In genomic region chr17:36601303-36602029, GRCh38 we compare ENCODE assay signal across 1 cellular context.
TF ChIP-seq lines count a peak whose summit lies in the region.

A gene with protein sequence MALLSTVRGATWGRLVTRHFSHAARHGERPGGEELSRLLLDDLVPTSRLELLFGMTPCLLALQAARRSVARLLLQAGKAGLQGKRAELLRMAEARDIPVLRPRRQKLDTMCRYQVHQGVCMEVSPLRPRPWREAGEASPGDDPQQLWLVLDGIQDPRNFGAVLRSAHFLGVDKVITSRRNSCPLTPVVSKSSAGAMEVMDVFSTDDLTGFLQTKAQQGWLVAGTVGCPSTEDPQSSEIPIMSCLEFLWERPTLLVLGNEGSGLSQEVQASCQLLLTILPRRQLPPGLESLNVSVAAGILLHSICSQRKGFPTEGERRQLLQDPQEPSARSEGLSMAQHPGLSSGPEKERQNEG (plus strand): TSS chr17:36601583. CDS start chr17:36601811, 228 bp downstream.

TF ChIP-seq in A549, 52 proteins besides CTCF, POLR2A, EP300 and RAD21 (continued from another document):
- peak; percentile 92 for TF ChIP-seq BCL3 (IDR thresholded peaks at IDR 0.05)
- TF ChIP-seq ZFP36 (IDR thresholded peaks at IDR 0.05; ENCODE audit: borderline replicate concordance, partially characterized antibody) = no peak
- TF ChIP-seq CBX8 (IDR thresholded peaks at IDR 0.05) = no peak
- TF ChIP-seq MAZ (IDR thresholded peaks at IDR 0.05; ENCODE audit: borderline replicate concordance, low read depth, low read length) = 0 out of 2 replicates have a peak, but pooled peaks have one; percentile 12
- TF ChIP-seq TFCP2L1 (CRISPR knock-in tag; IDR thresholded peaks at IDR 0.05) = peak; percentile 85
- no peak for TF ChIP-seq FOSL2 (IDR thresholded peaks at IDR 0.05)
- TF ChIP-seq FOSL2 (CRISPR knock-in tag; IDR thresholded peaks at IDR 0.05) = no peak
- no peak for TF ChIP-seq RNF2 (IDR thresholded peaks at IDR 0.05; ENCODE audit: borderline replicate concordance, low read depth)
- no peak; the same call in 1 of the 2 replicates for TF ChIP-seq HMGXB4 (CRISPR knock-in tag; IDR thresholded peaks at IDR 0.05; ENCODE audit: borderline replicate concordance)
- TF ChIP-seq, protein P1, sequence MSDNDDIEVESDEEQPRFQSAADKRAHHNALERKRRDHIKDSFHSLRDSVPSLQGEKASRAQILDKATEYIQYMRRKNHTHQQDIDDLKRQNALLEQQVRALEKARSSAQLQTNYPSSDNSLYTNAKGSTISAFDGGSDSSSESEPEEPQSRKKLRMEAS (IDR thresholded peaks at IDR 0.05) = peak; percentile 99
- peak in 1 of 2 experiments; percentile 90; a peak in 4 of 5 replicates for TF ChIP-seq JUN (IDR thresholded peaks at IDR 0.05)
- TF ChIP-seq RARB (CRISPR knock-in tag; IDR thresholded peaks at IDR 0.05) = 0 out of 2 replicates have a peak, but pooled peaks have one; percentile 48
- TF ChIP-seq POLR2AphosphoS2 (conservative IDR thresholded peaks at IDR 0.05; ENCODE audit: low read length) = peak; percentile 84; the same call in 1 of the 2 replicates
- peak; percentile 76 for TF ChIP-seq PHF8 (IDR thresholded peaks at IDR 0.05; ENCODE audit: borderline replicate concordance, low read depth)
- no peak for TF ChIP-seq ELK1 (IDR thresholded peaks at IDR 0.05; ENCODE audit: low read depth, low read length)
